In genomic region chr21:44377201-44377921, GRCh38 we compare ENCODE assay signal across 1 cellular context.
A peak's percentile ranks its signal among the peaks of the same experiment; 100 is the strongest.
TF ChIP-seq lines count a peak whose summit lies in the region.

No MANE protein-coding gene starts in this region.

TF ChIP-seq in K562, 482 proteins besides CTCF, POLR2A, EP300 and RAD21:
- TF ChIP-seq ZNF407 (IDR thresholded peaks at IDR 0.05; ENCODE audit: low read depth) (no peak), POLR2AphosphoS5 (IDR thresholded peaks at IDR 0.05; ENCODE audit: control insufficient read depth, insufficient read depth, low read depth, low read length) (no peak), SUPT5H (IDR thresholded peaks at IDR 0.05) (no peak), PREB (CRISPR knock-in tag; IDR thresholded peaks at IDR 0.05) (no peak), ZNF785 (CRISPR knock-in tag; IDR thresholded peaks at IDR 0.05) (no peak), ZBTB7A (IDR thresholded peaks at IDR 0.05; ENCODE audit: borderline replicate concordance, control insufficient read depth, low read depth, low read length) (peak; percentile 32; the same call in 1 of the 2 replicates), MYBL2 (IDR thresholded peaks at IDR 0.05; ENCODE audit: low read depth) (no peak), MYBL2 (CRISPR knock-in tag; IDR thresholded peaks at IDR 0.05; ENCODE audit: borderline replicate concordance) (no peak), ZNF174 (CRISPR knock-in tag; IDR thresholded peaks at IDR 0.05) (no peak)
